In the genomic region with DNA sequence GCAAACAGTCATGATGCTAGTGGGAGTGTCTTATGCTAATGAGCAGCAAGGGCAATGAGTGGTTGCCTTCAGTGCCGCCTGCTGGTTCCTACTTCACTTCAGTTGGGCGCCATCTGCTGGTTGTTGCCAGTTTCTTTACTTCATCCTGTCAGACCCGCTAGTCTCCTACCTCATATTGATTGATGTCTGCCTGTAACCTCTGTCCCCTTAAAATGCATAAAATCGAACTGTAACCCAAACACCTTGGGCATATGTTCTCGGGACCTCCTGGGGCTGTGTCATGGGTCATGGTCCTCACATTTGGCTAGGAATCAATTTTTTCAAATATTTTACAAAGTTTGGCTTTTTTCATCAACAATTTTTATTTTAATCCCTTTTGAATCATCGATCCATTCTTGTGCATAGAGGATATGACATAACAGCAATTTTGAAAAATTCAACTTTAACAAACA, we compare ENCODE assay signal across 8 cellular contexts.
DNase-seq lines count a peak whose midpoint lies in the region; ATAC-seq and TF ChIP-seq lines count a peak whose summit lies in the region.

No MANE protein-coding gene starts in this region.

- DNase-seq in KBM-7 (peak; percentile 84), SIG-M5 treated with dmso at 0.1 percent for 504 hours (lab: John Stamatoyannopoulos, UW; ENCODE audit: unreplicated experiment) (peak; percentile 86), left ventricle myocardium inferior (peak; percentile 50), smooth muscle cell of the brain vasculature (ENCODE audit: low read depth, low spot score) (peak; percentile 36), dedifferentiated amniotic fluid mesenchymal stem cell (ENCODE audit: extremely low spot score) (no peak)
- peak; percentile 94 for DNase-seq in activated effector memory CD4-positive, alpha-beta T cell treated with anti-CD3 and anti-CD28 coated beads, Interleukin-2, amount 50 U/mL, for 16 hours

- H3K4me3 ChIP-seq in left ventricle myocardium inferior: no peak overlapping the region

- intact Hi-C loops in left ventricle myocardium inferior (cut with micrococcal nuclease): no loop called here

- H3K27ac ChIP-seq in left ventricle myocardium inferior (replicated peaks): no peak overlapping the region

- no peaks in the 10 kb centered on the region for H3K9me3 ChIP-seq in left ventricle myocardium inferior (replicated peaks)

- in situ Hi-C loops in KBM-7 (cut with MboI; ENCODE audit: low pct_unique_long_range_greater_than_20kb, low sequenced_read_pairs): no loop called here

- peak; percentile 7 for TF ChIP-seq CTCF in GM12801 (IDR thresholded peaks at IDR 0.05; ENCODE audit: extremely low read depth, insufficient read length)
- TF ChIP-seq CTCF in left ventricle myocardium inferior (IDR thresholded peaks at IDR 0.05; ENCODE audit: borderline replicate concordance): peak; percentile 71

- H3K4me1 ChIP-seq in left ventricle myocardium inferior: no peaks in the 10 kb centered on the region

- ATAC-seq in GM21825 (IDR thresholded peaks at IDR 0.05; ENCODE audit: unreplicated experiment): peak; percentile 99

- peaks cover 17% of the 10 kb centered on the region for H3K27me3 ChIP-seq in left ventricle myocardium inferior (ENCODE audit: low read depth)

- H3K36me3 ChIP-seq in left ventricle myocardium inferior: no peaks in the 10 kb centered on the region
